In genomic region chr1:11970441-11971185, GRCh38 we compare ENCODE assay signal across 15 cellular contexts. TPM values are rescaled to one million over a fixed set of nuclear protein-coding genes. Genes with fewer than 3 reads are reported as not detected.
DNase-seq lines count a peak whose midpoint lies in the region; ATAC-seq, FAIRE-seq and TF ChIP-seq lines count a peak whose summit lies in the region.
"Had no signal": no experiment of that assay in that cellular context is flagged by ENCODE, and none has a peak within 500 bp of the region (broad histone marks: within the 10 kb centered on the region; RNA-seq: fewer than 3 reads in every experiment).

No MANE protein-coding gene starts in this region.

- no peak for TF ChIP-seq POLR2A in K562 (conservative IDR thresholded peaks at IDR 0.05)

- H3K36me3 ChIP-seq in K562 (ENCODE audit: control insufficient read depth, insufficient read depth, low read length): peaks cover 77% of the 10 kb centered on the region; the same call in 2 of the 3 replicates
- peaks cover 43% of the 10 kb centered on the region for H3K36me3 ChIP-seq in osteoblast (ENCODE audit: insufficient read depth, low read length)

- no peaks in the 10 kb centered on the region for H3K27me3 Mint-ChIP-seq in activated CD4-positive, alpha-beta T cell treated with anti-CD3 and anti-CD28 coated beads, Interleukin-2, amount 10 ng/mL, durations not matched to agents 24 days and 14 days
- no peaks in the 10 kb centered on the region for H3K27me3 Mint-ChIP-seq in activated CD4-positive, alpha-beta memory T cell treated with anti-CD3 and anti-CD28 coated beads for 36 hours
- H3K27me3 Mint-ChIP-seq: CD8-positive, alpha-beta memory T cell had no signal

- no peaks in the 10 kb centered on the region for H4K20me1 ChIP-seq in K562 (replicated peaks; ENCODE audit: control insufficient read depth, insufficient read depth, low read length)
- H4K20me1 ChIP-seq in osteoblast (ENCODE audit: insufficient read depth, low read length): no peaks in the 10 kb centered on the region

- H3K4me1 ChIP-seq in K562 (replicated peaks in 1 of 2; ENCODE audit: control insufficient read depth in 2 of 2, insufficient read depth in 2 of 2, low read length in 2 of 2) (peaks cover 6 to 29% of the 10 kb centered on the region in 2 experiments; a peak in 4 of 5 replicates), osteoblast (ENCODE audit: insufficient read depth, low read length) (no peaks in the 10 kb centered on the region)

- peak overlapping the region in 1 of 2 experiments; percentile 75; a peak in 1 of 4 replicates for H3K9ac ChIP-seq in K562 (ENCODE audit: insufficient read depth in 1 of 2, low read depth in 2 of 2, low read length in 2 of 2)
- H3K9ac ChIP-seq: GM23248 had no signal

- ATAC-seq in K562: no peak
- no peak for ATAC-seq in GM18907 (IDR thresholded peaks at IDR 0.05; ENCODE audit: unreplicated experiment)

- 97% methylated on average over 13 of the region's 17 CpGs for WGBS in K562 (ENCODE audit: insufficient coverage, low coverage, missing lambda C conversion rate)

- FAIRE-seq in K562 (lab: Jason Lieb, UNC): no peak

- peak overlapping the region; percentile 32 for H3K27ac Mint-ChIP-seq in activated CD4-positive, alpha-beta T cell treated with anti-CD3 and anti-CD28 coated beads, Interleukin-2, amount 10 ng/mL, durations not matched to agents 24 days and 14 days
- no peak overlapping the region for H3K27ac Mint-ChIP-seq in activated CD4-positive, alpha-beta memory T cell treated with anti-CD3 and anti-CD28 coated beads for 36 hours
- H3K27ac Mint-ChIP-seq: CD8-positive, alpha-beta memory T cell had no signal

- in situ Hi-C loops in K562 (cut with MboI): no loop called here

- H3K4me2 ChIP-seq in K562 (ENCODE audit: insufficient read depth, low read length): no peak overlapping the region
- no peak overlapping the region for H3K4me2 ChIP-seq in osteoblast (ENCODE audit: insufficient read depth, low read length)

- no peak for DNase-seq in activated CD4-positive, alpha-beta T cell treated with anti-CD3 and anti-CD28 coated beads, Interleukin-2, amount 10 ng/mL, durations not matched to agents 24 days and 14 days
- no peak for DNase-seq in activated CD4-positive, alpha-beta T cell treated with anti-CD3 and anti-CD28 coated beads, Interleukin-2, amount 50 U/mL, for 4 hours
- peak in 2 of 4 experiments; percentile 72 to 78 for DNase-seq in K562 (ENCODE audit: extremely low read depth in 1 of 4, low spot score in 3 of 4)
- peak; percentile 17 for DNase-seq in osteoblast (ENCODE audit: insufficient read length, low spot score, missing footprints)
- no peak for DNase-seq in SIG-M5 (lab: John Stamatoyannopoulos, UW)
- DNase-seq in NCI-H82 (lab: John Stamatoyannopoulos, UW): no peak
- no peak for DNase-seq in activated CD4-positive, alpha-beta memory T cell treated with anti-CD3 and anti-CD28 coated beads for 36 hours
- DNase-seq: CD8-positive, alpha-beta memory T cell; DMS53; GM23248; H9; KBM-7 had no signal

- CTCF ChIA-PET in K562 (lab: Yijun Ruan, JAX; ENCODE audit: low intra/inter-chr PET ratio): no interaction called here
- CTCF ChIA-PET in activated CD4-positive, alpha-beta memory T cell treated with anti-CD3 and anti-CD28 coated beads for 36 hours (lab: Charles Lee): no interaction called here

- peaks cover 22% of the 10 kb centered on the region for H3K36me3 Mint-ChIP-seq in activated CD4-positive, alpha-beta T cell treated with anti-CD3 and anti-CD28 coated beads, Interleukin-2, amount 10 ng/mL, durations not matched to agents 24 days and 14 days (ENCODE audit: low read depth)
- peaks cover 3% of the 10 kb centered on the region for H3K36me3 Mint-ChIP-seq in activated CD4-positive, alpha-beta memory T cell treated with anti-CD3 and anti-CD28 coated beads for 36 hours

- H3K4me3 Mint-ChIP-seq in activated CD4-positive, alpha-beta T cell treated with anti-CD3 and anti-CD28 coated beads, Interleukin-2, amount 10 ng/mL, durations not matched to agents 24 days and 14 days: no peak overlapping the region
- no peak overlapping the region for H3K4me3 Mint-ChIP-seq in activated CD4-positive, alpha-beta memory T cell treated with anti-CD3 and anti-CD28 coated beads for 36 hours
- H3K4me3 Mint-ChIP-seq: CD8-positive, alpha-beta memory T cell; H9 had no signal

- H3K27ac ChIP-seq in K562 (ENCODE audit: extremely low read depth, low read depth, low read length) (no peak overlapping the region), osteoblast (ENCODE audit: low read depth, low read length) (no peak overlapping the region)
- H3K27ac ChIP-seq: 22Rv1, GM23248, HL-60 had no signal

- intact Hi-C loops in activated CD4-positive, alpha-beta T cell treated with anti-CD3 and anti-CD28 coated beads, Interleukin-2, amount 10 ng/mL, durations not matched to agents 24 days and 14 days (cut with micrococcal nuclease): no loop called here
- intact Hi-C loops in K562 (cut with micrococcal nuclease): no loop called here
- intact Hi-C loops in activated CD4-positive, alpha-beta memory T cell treated with anti-CD3 and anti-CD28 coated beads for 36 hours (cut with micrococcal nuclease): loop anchor here (10.0 kb wide), 1 partner anchor 136 kb away; no protein-coding TSS in a partner anchor

- no peaks in the 10 kb centered on the region for H3K27me3 ChIP-seq in K562 (ENCODE audit: control insufficient read depth in 2 of 2, insufficient read depth in 2 of 2, low read length in 2 of 2)
- no peaks in the 10 kb centered on the region for H3K27me3 ChIP-seq in osteoblast (ENCODE audit: insufficient read depth, low read length)

- no peak overlapping the region for H2AFZ ChIP-seq in K562 (ENCODE audit: low read depth, low read length)
- H2AFZ ChIP-seq in osteoblast (ENCODE audit: low read length): no peak overlapping the region
- H2AFZ ChIP-seq: GM23248 had no signal

- no peak for TF ChIP-seq EP300 in K562 (IDR thresholded peaks at IDR 0.05; ENCODE audit: low read length)

- H3K9me3 ChIP-seq in K562 (replicated peaks; ENCODE audit: control insufficient read depth, insufficient read depth, low read depth, low read length) (no peaks in the 10 kb centered on the region), osteoblast (ENCODE audit: low read depth, low read length) (no peaks in the 10 kb centered on the region)

- TF ChIP-seq CTCF in K562 (IDR thresholded peaks at IDR 0.05 in 2 of 3, conservative IDR thresholded peaks at IDR 0.05 in 1 of 3; ENCODE audit: insufficient read depth in 2 of 3, low read depth in 1 of 3, low read length in 3 of 3) (no peak), osteoblast (IDR thresholded peaks at IDR 0.05; ENCODE audit: extremely low read depth, low read depth, low read length) (no peak)

- H3K4me1 Mint-ChIP-seq in activated CD4-positive, alpha-beta T cell treated with anti-CD3 and anti-CD28 coated beads, Interleukin-2, amount 10 ng/mL, durations not matched to agents 24 days and 14 days: peaks cover 33% of the 10 kb centered on the region
- peaks cover 3% of the 10 kb centered on the region for H3K4me1 Mint-ChIP-seq in activated CD4-positive, alpha-beta memory T cell treated with anti-CD3 and anti-CD28 coated beads for 36 hours (ENCODE audit: low read depth)

- no peaks in the 10 kb centered on the region for H3K79me2 ChIP-seq in K562 (ENCODE audit: control insufficient read depth, insufficient read depth, low read length)
- H3K79me2 ChIP-seq in osteoblast (ENCODE audit: insufficient read depth, low read length): no peaks in the 10 kb centered on the region

- H3K4me3 ChIP-seq in K562: no peak overlapping the region
- no peak overlapping the region for H3K4me3 ChIP-seq in osteoblast (ENCODE audit: insufficient read depth, low read length)
- H3K4me3 ChIP-seq: GM23248 had no signal

- TF ChIP-seq RAD21 in K562 (CRISPR knock-in tag; conservative IDR thresholded peaks at IDR 0.05 in 1 of 2, IDR thresholded peaks at IDR 0.05 in 1 of 2): no peak

- H3K9me1 ChIP-seq in K562 (ENCODE audit: control insufficient read depth, insufficient read depth, low read length): peaks cover 4% of the 10 kb centered on the region

- POLR2A ChIA-PET in K562 (lab: Yijun Ruan, JAX): interaction anchor here (0.5 to 5.2 kb wide), 5 partner anchors 8 to 155 kb away, joined by 3 to 74 read pairs (median 3); partner anchors contain the start of gene MFN2
- POLR2A ChIA-PET in activated CD4-positive, alpha-beta memory T cell treated with anti-CD3 and anti-CD28 coated beads for 36 hours (lab: Charles Lee): no interaction called here

- no TSS peak for BruUV-seq in K562 (replicated peaks; lab: Mats Ljungman, UMichigan)

- no peaks in the 10 kb centered on the region for H3K9me3 Mint-ChIP-seq in activated CD4-positive, alpha-beta T cell treated with anti-CD3 and anti-CD28 coated beads, Interleukin-2, amount 10 ng/mL, durations not matched to agents 24 days and 14 days
- H3K9me3 Mint-ChIP-seq in activated CD4-positive, alpha-beta memory T cell treated with anti-CD3 and anti-CD28 coated beads for 36 hours: no peaks in the 10 kb centered on the region
- H3K9me3 Mint-ChIP-seq: CD8-positive, alpha-beta memory T cell; H9 had no signal

RNA-seq across cellular contexts. Expression of gene MFN2, which starts 9.6 kb away (rescaled TPM):
- 84.6 and 88.7 TPM in 2 replicates for total RNA-seq in activated CD4-positive, alpha-beta T cell treated with anti-CD3 and anti-CD28 coated beads, Interleukin-2, amount 10 ng/mL, durations not matched to agents 24 days and 14 days
- total RNA-seq in K562 (2011; cell fraction: chromatin; rRNA removed; ENCODE audit: low replicate concordance): 133 and 181 TPM in 2 replicates
- total RNA-seq in K562 (2011; cell fraction: nucleolus; rRNA removed): 106 and 110 TPM in 2 replicates
- 88.2 and 107 TPM in 2 replicates for total RNA-seq in K562 (2011; cell fraction: nucleoplasm; rRNA removed)
- total RNA-seq in K562 (2014; rRNA removed) (95.4 and 108 TPM in 2 replicates), K562 (2014; rRNA removed; fragmentation: Illumina TruSeq; extraction: Trizol) (87.1 and 109 TPM in 2 replicates), K562 (2015; rRNA removed; fragmentation: Illumina TruSeq; extraction: Trizol) (79.6 and 82.9 TPM in 2 replicates), K562 (2021) (147 and 158 TPM in 2 replicates), osteoblast (46.0 and 51.0 TPM in 2 replicates)
- polyA plus RNA-seq in K562 (2011; rRNA removed) (83.4 and 112 TPM in 2 replicates), K562 (2014; fragmentation: Illumina TruSeq; extraction: Trizol) (139 and 165 TPM in 2 replicates), K562 (2014; fragmentation: Nextera tagmentation; extraction: Ambion mirVana) (10 to 100 TPM; 10.5 to 14.0 TPM), K562 (2014; rRNA removed) (94.6 and 99.9 TPM in 2 replicates)
- polyA plus RNA-seq in K562 (2011; cell fraction: cytosol; rRNA removed): 74.2 and 81.7 TPM in 2 replicates
- 185 and 193 TPM in 2 replicates for polyA plus RNA-seq in K562 (2011; cell fraction: nucleus; rRNA removed)
- polyA plus RNA-seq in K562 (2012): 74.5 and 123 TPM in 2 replicates
- polyA minus RNA-seq in K562 (2011; rRNA and poly(A)+ RNA removed): 105 and 127 TPM in 2 replicates
- polyA minus RNA-seq in K562 (2011; cell fraction: cytosol; rRNA and poly(A)+ RNA removed): 52.3 and 57.5 TPM in 2 replicates
- 38.1 and 91.4 TPM in 2 replicates for polyA minus RNA-seq in K562 (2011; cell fraction: nucleus; rRNA and poly(A)+ RNA removed)
- 10 to 100 TPM; 52.0 to 58.1 TPM for total RNA-seq in activated CD4-positive, alpha-beta memory T cell treated with anti-CD3 and anti-CD28 coated beads for 36 hours

RNA-seq across cellular contexts. Expression of gene PLOD1, which starts 36.1 kb away (rescaled TPM):
- total RNA-seq in activated CD4-positive, alpha-beta T cell treated with anti-CD3 and anti-CD28 coated beads, Interleukin-2, amount 10 ng/mL, durations not matched to agents 24 days and 14 days: 40.3 and 40.6 TPM in 2 replicates
- 140 and 357 TPM in 2 replicates for total RNA-seq in K562 (2011; cell fraction: chromatin; rRNA removed; ENCODE audit: low replicate concordance)
- total RNA-seq in K562 (2011; cell fraction: nucleolus; rRNA removed): 408 and 448 TPM in 2 replicates
- 258 and 294 TPM in 2 replicates for total RNA-seq in K562 (2011; cell fraction: nucleoplasm; rRNA removed)
- total RNA-seq in K562 (2014; rRNA removed) (58.5 and 81.4 TPM in 2 replicates), K562 (2014; rRNA removed; fragmentation: Illumina TruSeq; extraction: Trizol) (30.7 and 41.6 TPM in 2 replicates), K562 (2015; rRNA removed; fragmentation: Illumina TruSeq; extraction: Trizol) (49.6 and 51.6 TPM in 2 replicates), K562 (2021) (90.8 and 92.9 TPM in 2 replicates), osteoblast (242 and 281 TPM in 2 replicates)
- polyA plus RNA-seq in K562 (2011; rRNA removed) (80.2 and 156 TPM in 2 replicates), K562 (2014; fragmentation: Illumina TruSeq; extraction: Trizol) (76.9 and 83.7 TPM in 2 replicates), K562 (2014; fragmentation: Nextera tagmentation; extraction: Ambion mirVana) (10 to 100 TPM; 16.6 to 27.1 TPM), K562 (2014; rRNA removed) (52.7 and 70.2 TPM in 2 replicates)
- 160 and 179 TPM in 2 replicates for polyA plus RNA-seq in K562 (2011; cell fraction: cytosol; rRNA removed)
- 178 and 231 TPM in 2 replicates for polyA plus RNA-seq in K562 (2011; cell fraction: nucleus; rRNA removed)
- polyA plus RNA-seq in K562 (2012): 112 and 129 TPM in 2 replicates
- polyA minus RNA-seq in K562 (2011; rRNA and poly(A)+ RNA removed): 77.2 and 82.6 TPM in 2 replicates
- 127 and 153 TPM in 2 replicates for polyA minus RNA-seq in K562 (2011; cell fraction: cytosol; rRNA and poly(A)+ RNA removed)
- polyA minus RNA-seq in K562 (2011; cell fraction: nucleus; rRNA and poly(A)+ RNA removed): 55.1 and 85.3 TPM in 2 replicates
- total RNA-seq in activated CD4-positive, alpha-beta memory T cell treated with anti-CD3 and anti-CD28 coated beads for 36 hours: 10 to 100 TPM; 11.0 to 13.5 TPM

RNA-seq across cellular contexts. Expression of gene KIAA2013, which starts 44.4 kb away (rescaled TPM):
- total RNA-seq in activated CD4-positive, alpha-beta T cell treated with anti-CD3 and anti-CD28 coated beads, Interleukin-2, amount 10 ng/mL, durations not matched to agents 24 days and 14 days: 34.1 and 36.5 TPM in 2 replicates
- 23.5 and 87.3 TPM in 2 replicates for total RNA-seq in K562 (2011; cell fraction: chromatin; rRNA removed; ENCODE audit: low replicate concordance)
- total RNA-seq in K562 (2011; cell fraction: nucleolus; rRNA removed): 116 and 137 TPM in 2 replicates
- 76.4 and 80.1 TPM in 2 replicates for total RNA-seq in K562 (2011; cell fraction: nucleoplasm; rRNA removed)
- 55.0 and 62.5 TPM in 2 replicates for total RNA-seq in K562 (2014; rRNA removed)
- 10.8 and 12.9 TPM in 2 replicates for total RNA-seq in K562 (2014; rRNA removed; fragmentation: Illumina TruSeq; extraction: Trizol)
- total RNA-seq in K562 (2015; rRNA removed; fragmentation: Illumina TruSeq; extraction: Trizol): 36.8 TPM in 2 replicates
- total RNA-seq in K562 (2021): 57.1 and 57.6 TPM in 2 replicates
- polyA plus RNA-seq in K562 (2011; rRNA removed): 38.8 and 61.3 TPM in 2 replicates
- 106 and 197 TPM in 2 replicates for polyA plus RNA-seq in K562 (2011; cell fraction: cytosol; rRNA removed)
- 47.0 and 58.8 TPM in 2 replicates for polyA plus RNA-seq in K562 (2011; cell fraction: nucleus; rRNA removed)
- polyA plus RNA-seq in K562 (2012): 35.0 and 51.2 TPM in 2 replicates
- polyA plus RNA-seq in K562 (2014; fragmentation: Illumina TruSeq; extraction: Trizol): 21.8 and 34.4 TPM in 2 replicates
- 1 to 10 TPM; 2.2 to 3.0 TPM for polyA plus RNA-seq in K562 (2014; fragmentation: Nextera tagmentation; extraction: Ambion mirVana)
- polyA plus RNA-seq in K562 (2014; rRNA removed): 50.7 and 56.7 TPM in 2 replicates
- 23.2 and 34.4 TPM in 2 replicates for polyA minus RNA-seq in K562 (2011; rRNA and poly(A)+ RNA removed)
- 47.3 and 62.2 TPM in 2 replicates for polyA minus RNA-seq in K562 (2011; cell fraction: cytosol; rRNA and poly(A)+ RNA removed)
- 14.8 and 25.5 TPM in 2 replicates for polyA minus RNA-seq in K562 (2011; cell fraction: nucleus; rRNA and poly(A)+ RNA removed)
- 51.6 and 64.1 TPM in 2 replicates for total RNA-seq in osteoblast
- total RNA-seq in activated CD4-positive, alpha-beta memory T cell treated with anti-CD3 and anti-CD28 coated beads for 36 hours: 10 to 100 TPM; 22.9 to 23.4 TPM

RNA-seq across cellular contexts. Expression of gene MIIP, which starts 48.7 kb away (rescaled TPM):
- 68.9 and 73.9 TPM in 2 replicates for total RNA-seq in activated CD4-positive, alpha-beta T cell treated with anti-CD3 and anti-CD28 coated beads, Interleukin-2, amount 10 ng/mL, durations not matched to agents 24 days and 14 days
- 73.6 and 259 TPM in 2 replicates for total RNA-seq in K562 (2011; cell fraction: chromatin; rRNA removed; ENCODE audit: low replicate concordance)
- 259 and 285 TPM in 2 replicates for total RNA-seq in K562 (2011; cell fraction: nucleolus; rRNA removed)
- total RNA-seq in K562 (2011; cell fraction: nucleoplasm; rRNA removed): 145 and 161 TPM in 2 replicates
- total RNA-seq in K562 (2014; rRNA removed): 117 and 131 TPM in 2 replicates
- total RNA-seq in K562 (2014; rRNA removed; fragmentation: Illumina TruSeq; extraction: Trizol): 11.8 and 17.2 TPM in 2 replicates
- total RNA-seq in K562 (2015; rRNA removed; fragmentation: Illumina TruSeq; extraction: Trizol): 50.7 and 55.6 TPM in 2 replicates
- total RNA-seq in K562 (2021): 92.8 and 102 TPM in 2 replicates
- 48.3 and 113 TPM in 2 replicates for polyA plus RNA-seq in K562 (2011; rRNA removed)
- polyA plus RNA-seq in K562 (2011; cell fraction: cytosol; rRNA removed): 79.2 and 124 TPM in 2 replicates
- 514 and 538 TPM in 2 replicates for polyA plus RNA-seq in K562 (2011; cell fraction: nucleus; rRNA removed)
- 79.3 and 134 TPM in 2 replicates for polyA plus RNA-seq in K562 (2012)
- 30.8 and 57.5 TPM in 2 replicates for polyA plus RNA-seq in K562 (2014; fragmentation: Illumina TruSeq; extraction: Trizol)
- 1 to 10 TPM; 2.5 to 5.1 TPM for polyA plus RNA-seq in K562 (2014; fragmentation: Nextera tagmentation; extraction: Ambion mirVana)
- 105 and 108 TPM in 2 replicates for polyA plus RNA-seq in K562 (2014; rRNA removed)
- 15.8 and 16.2 TPM in 2 replicates for polyA minus RNA-seq in K562 (2011; rRNA and poly(A)+ RNA removed)
- 26.3 and 43.2 TPM in 2 replicates for polyA minus RNA-seq in K562 (2011; cell fraction: cytosol; rRNA and poly(A)+ RNA removed)
- 54.1 and 78.2 TPM in 2 replicates for polyA minus RNA-seq in K562 (2011; cell fraction: nucleus; rRNA and poly(A)+ RNA removed)
- total RNA-seq in osteoblast: 24.2 and 26.4 TPM in 2 replicates
- total RNA-seq in activated CD4-positive, alpha-beta memory T cell treated with anti-CD3 and anti-CD28 coated beads for 36 hours: 10 to 100 TPM; 46.1 to 47.9 TPM
